In genomic region chr12:31102596-31102995, GRCh38 we compare ENCODE assay signal across 6 cellular contexts. TPM values are rescaled to one million over a fixed set of nuclear protein-coding genes. Genes with fewer than 3 reads are reported as not detected.
DNase-seq lines count a peak whose midpoint lies in the region; ATAC-seq and TF ChIP-seq lines count a peak whose summit lies in the region.
"Not testable (repeated sequence)": the region's sequence is repeated elsewhere in the genome, so short reads cannot be mapped to it uniquely, and the experiment has no call there.

No MANE protein-coding gene starts in this region.

- H3K23ac ChIP-seq in H9 (ENCODE audit: insufficient read length, low read depth, low read length) = not testable (repeated sequence)

- H4K5ac ChIP-seq in H9 (ENCODE audit: insufficient read length, low read depth, low read length) = not testable (repeated sequence)

- H4K91ac ChIP-seq in H9 (ENCODE audit: insufficient read length, low read depth, low read length) = not testable (repeated sequence)

- not testable (repeated sequence) for H2BK120ac ChIP-seq in H9 (ENCODE audit: low read depth, low read length, poor library complexity, severe bottlenecking)

- no CpG with 5 or more reads among the region's 9 CpGs for WGBS in H9 (ENCODE audit: extremely low coverage, insufficient read length, low lambda C conversion rate)

- CTCF ChIA-PET in RWPE1 (lab: Yijun Ruan, JAX) = not testable (repeated sequence)

- not testable (repeated sequence) for H2AFZ ChIP-seq in H9 (ENCODE audit: low read length)

- TF ChIP-seq CTCF in H9 (conservative IDR thresholded peaks at IDR 0.05); RWPE1 (conservative IDR thresholded peaks at IDR 0.05; ENCODE audit: low read depth): not testable (repeated sequence)

- H2BK15ac ChIP-seq in H9 (ENCODE audit: low read depth, low read length) = not testable (repeated sequence)

- not testable (repeated sequence) for H3K4me1 Mint-ChIP-seq in H9
- H3K4me1 Mint-ChIP-seq in stimulated activated memory B cell treated with anti-CD40 and anti-IgM and Interleukin-4, amounts not matched to agents 10 μg/mL and 1 μg/mL and 100 μg/mL, for 72 hours = peaks cover 11% of the 10 kb centered on the region

- not testable (repeated sequence) for H3K4me1 ChIP-seq in H9 (ENCODE audit: insufficient read depth, low read length)

- H3K27ac Mint-ChIP-seq in H9 = not testable (repeated sequence)
- peak overlapping the region; percentile 23 for H3K27ac Mint-ChIP-seq in stimulated activated memory B cell treated with anti-CD40 and anti-IgM and Interleukin-4, amounts not matched to agents 10 μg/mL and 1 μg/mL and 100 μg/mL, for 72 hours

- not testable (repeated sequence) for H2BK12ac ChIP-seq in H9 (ENCODE audit: insufficient read length, low read depth, low read length)

- H3K9ac ChIP-seq in H9 (ENCODE audit: extremely low read depth, insufficient read length, low read length) = not testable (repeated sequence)

- H4K8ac ChIP-seq in H9 (replicated peaks; ENCODE audit: insufficient read length, low read depth, low read length) = not testable (repeated sequence)

- POLR2A ChIA-PET in RWPE1 (lab: Yijun Ruan, JAX; ENCODE audit: low non-redundant PET) = interaction anchor here (0.6 kb wide), 1 partner anchor 24 kb away, joined by 3 read pairs; no protein-coding TSS in a partner anchor

- H3K4me2 ChIP-seq in H9 (ENCODE audit: insufficient read depth, insufficient read length, low read length) = not testable (repeated sequence)

- not testable (repeated sequence) for H3K27ac ChIP-seq in H9 (ENCODE audit: insufficient read length, low read depth, low read length)
- H3K27ac ChIP-seq in RWPE1 = peak overlapping the region; percentile 80

- H2BK5ac ChIP-seq in H9 (ENCODE audit: insufficient read length, low read length) = not testable (repeated sequence)

- not testable (repeated sequence) for H2AK5ac ChIP-seq in H9 (ENCODE audit: insufficient read length, low read length)

- not testable (repeated sequence) for ATAC-seq in stimulated activated memory B cell treated with anti-CD40 and anti-IgM and Interleukin-4, amounts not matched to agents 10 μg/mL and 1 μg/mL and 100 μg/mL, for 72 hours

- not testable (repeated sequence) for H3K4ac ChIP-seq in H9 (ENCODE audit: low read depth, low read length)

- not testable (repeated sequence) for H3K27me3 ChIP-seq in H9 (ENCODE audit: insufficient read depth, low read length)

- not testable (repeated sequence) for H3K79me2 ChIP-seq in H9 (ENCODE audit: insufficient read depth, low read length)

- H2BK20ac ChIP-seq in H9 (ENCODE audit: low read depth, low read length, poor library complexity, severe bottlenecking) = not testable (repeated sequence)

- peaks cover 27 to 57% (median 51%) of the 10 kb centered on the region in 3 experiments for H3K36me3 Mint-ChIP-seq in H9 (ENCODE audit: insufficient read depth in 1 of 3, low read depth in 3 of 3)
- H3K36me3 Mint-ChIP-seq in stimulated activated memory B cell treated with anti-CD40 and anti-IgM and Interleukin-4, amounts not matched to agents 10 μg/mL and 1 μg/mL and 100 μg/mL, for 72 hours = peaks cover 31% of the 10 kb centered on the region

- not testable (repeated sequence) for H3K18ac ChIP-seq in H9 (ENCODE audit: insufficient read length, low read depth, low read length)

- not testable (repeated sequence) for H3K9me3 ChIP-seq in H9 (ENCODE audit: control insufficient read depth, low read depth, low read length)

- H3K56ac ChIP-seq in H9 (ENCODE audit: insufficient read length, low read depth, low read length) = not testable (repeated sequence)

- H3T11ph ChIP-seq in H9 (ENCODE audit: low read length) = not testable (repeated sequence)

- not testable (repeated sequence) for H3K27me3 Mint-ChIP-seq in H9 (ENCODE audit: low read depth); stimulated activated memory B cell treated with anti-CD40 and anti-IgM and Interleukin-4, amounts not matched to agents 10 μg/mL and 1 μg/mL and 100 μg/mL, for 72 hours

- H3K14ac ChIP-seq in H9 (ENCODE audit: insufficient read depth, low read length) = not testable (repeated sequence)

- not testable (repeated sequence) for H4K20me1 ChIP-seq in H9 (ENCODE audit: control insufficient read depth, insufficient read depth, insufficient read length)

- H3K79me1 ChIP-seq in H9 (ENCODE audit: insufficient read depth, low read depth, low read length, poor library complexity, severe bottlenecking) = not testable (repeated sequence)

- not testable (repeated sequence) for H3K9me3 Mint-ChIP-seq in H9; stimulated activated memory B cell treated with anti-CD40 and anti-IgM and Interleukin-4, amounts not matched to agents 10 μg/mL and 1 μg/mL and 100 μg/mL, for 72 hours

- not testable (repeated sequence) for H3K4me3 Mint-ChIP-seq in H9; stimulated activated memory B cell treated with anti-CD40 and anti-IgM and Interleukin-4, amounts not matched to agents 10 μg/mL and 1 μg/mL and 100 μg/mL, for 72 hours

- DNase-seq in DMS53 (lab: John Stamatoyannopoulos, UW) (peak; percentile 86), H9 (peak; percentile 20), ecto neural progenitor cell (ENCODE audit: low spot score) (peak; percentile 37), islet precursor cell (peak; percentile 52)
- not testable (repeated sequence) for DNase-seq in RWPE1 (ENCODE audit: low spot score)

- H3K23me2 ChIP-seq in H9 (ENCODE audit: insufficient read length, low read depth, low read length, poor library complexity, severe bottlenecking) = not testable (repeated sequence)

RNA-seq across cellular contexts. Expression of gene DDX11, which starts 28.9 kb away (rescaled TPM):
- 175 and 183 TPM in 2 replicates for total RNA-seq in H9 (2021)
